ENCODE assay signal across 1 cellular context in genomic region chr3:133733226-133733625, GRCh38.
TF ChIP-seq lines count a peak whose summit lies in the region.

No MANE protein-coding gene starts in this region.

TF ChIP-seq in HepG2, 621 proteins besides CTCF, POLR2A, EP300 and RAD21 (continued from another document and continues in another):
- no peak for TF ChIP-seq PLRG1 (conservative IDR thresholded peaks at IDR 0.05)
- TF ChIP-seq ZNF687 (CRISPR knock-in tag; IDR thresholded peaks at IDR 0.05), result peak; percentile 62
- TF ChIP-seq CREB1 (IDR thresholded peaks at IDR 0.05), result no peak
- TF ChIP-seq CREB1 (CRISPR knock-in tag; IDR thresholded peaks at IDR 0.05), result no peak
- no peak for TF ChIP-seq MATR3 (CRISPR knock-in tag; IDR thresholded peaks at IDR 0.05)
- TF ChIP-seq NFRKB (IDR thresholded peaks at IDR 0.05), result no peak
- peak; percentile 62; the same call in 1 of the 2 replicates for TF ChIP-seq SIX4 (CRISPR knock-in tag; IDR thresholded peaks at IDR 0.05)
- TF ChIP-seq ZNF354B (CRISPR knock-in tag; IDR thresholded peaks at IDR 0.05), result no peak
- TF ChIP-seq ZNF550 (CRISPR knock-in tag; IDR thresholded peaks at IDR 0.05; ENCODE audit: borderline replicate concordance), result no peak
- no peak; the same call in 1 of the 2 replicates for TF ChIP-seq ZFP37 (CRISPR knock-in tag; IDR thresholded peaks at IDR 0.05; ENCODE audit: borderline replicate concordance)
- TF ChIP-seq, protein P1, sequence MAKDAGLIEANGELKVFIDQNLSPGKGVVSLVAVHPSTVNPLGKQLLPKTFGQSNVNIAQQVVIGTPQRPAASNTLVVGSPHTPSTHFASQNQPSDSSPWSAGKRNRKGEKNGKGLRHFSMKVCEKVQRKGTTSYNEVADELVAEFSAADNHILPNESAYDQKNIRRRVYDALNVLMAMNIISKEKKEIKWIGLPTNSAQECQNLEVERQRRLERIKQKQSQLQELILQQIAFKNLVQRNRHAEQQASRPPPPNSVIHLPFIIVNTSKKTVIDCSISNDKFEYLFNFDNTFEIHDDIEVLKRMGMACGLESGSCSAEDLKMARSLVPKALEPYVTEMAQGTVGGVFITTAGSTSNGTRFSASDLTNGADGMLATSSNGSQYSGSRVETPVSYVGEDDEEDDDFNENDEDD (CRISPR knock-in tag; IDR thresholded peaks at IDR 0.05; ENCODE audit: borderline replicate concordance), result peak; percentile 23; the same call in 1 of the 2 replicates
- TF ChIP-seq NCOA1 (CRISPR knock-in tag; IDR thresholded peaks at IDR 0.05), result no peak
- TF ChIP-seq GZF1 (CRISPR knock-in tag; IDR thresholded peaks at IDR 0.05), result no peak
- TF ChIP-seq TP53 (CRISPR knock-in tag; conservative IDR thresholded peaks at IDR 0.05), result no peak
- peak; percentile 54; the same call in 1 of the 2 replicates for TF ChIP-seq KDM2A (CRISPR knock-in tag; IDR thresholded peaks at IDR 0.05; ENCODE audit: borderline replicate concordance, low read depth)
- TF ChIP-seq, protein P2, sequence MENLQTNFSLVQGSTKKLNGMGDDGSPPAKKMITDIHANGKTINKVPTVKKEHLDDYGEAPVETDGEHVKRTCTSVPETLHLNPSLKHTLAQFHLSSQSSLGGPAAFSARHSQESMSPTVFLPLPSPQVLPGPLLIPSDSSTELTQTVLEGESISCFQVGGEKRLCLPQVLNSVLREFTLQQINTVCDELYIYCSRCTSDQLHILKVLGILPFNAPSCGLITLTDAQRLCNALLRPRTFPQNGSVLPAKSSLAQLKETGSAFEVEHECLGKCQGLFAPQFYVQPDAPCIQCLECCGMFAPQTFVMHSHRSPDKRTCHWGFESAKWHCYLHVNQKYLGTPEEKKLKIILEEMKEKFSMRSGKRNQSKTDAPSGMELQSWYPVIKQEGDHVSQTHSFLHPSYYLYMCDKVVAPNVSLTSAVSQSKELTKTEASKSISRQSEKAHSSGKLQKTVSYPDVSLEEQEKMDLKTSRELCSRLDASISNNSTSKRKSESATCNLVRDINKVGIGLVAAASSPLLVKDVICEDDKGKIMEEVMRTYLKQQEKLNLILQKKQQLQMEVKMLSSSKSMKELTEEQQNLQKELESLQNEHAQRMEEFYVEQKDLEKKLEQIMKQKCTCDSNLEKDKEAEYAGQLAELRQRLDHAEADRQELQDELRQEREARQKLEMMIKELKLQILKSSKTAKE (CRISPR knock-in tag; IDR thresholded peaks at IDR 0.05; ENCODE audit: borderline replicate concordance), result peak; percentile 74
- TF ChIP-seq CHD2 (IDR thresholded peaks at IDR 0.05; ENCODE audit: low read depth, low read length), result peak; percentile 28; the same call in 1 of the 2 replicates
- TF ChIP-seq ZNF850 (CRISPR knock-in tag; conservative IDR thresholded peaks at IDR 0.05), result no peak
- TF ChIP-seq ZNF724P (CRISPR knock-in tag; IDR thresholded peaks at IDR 0.05; ENCODE audit: borderline replicate concordance), result no peak
- peak; percentile 59; the same call in 1 of the 2 replicates for TF ChIP-seq ZNF292 (CRISPR knock-in tag; IDR thresholded peaks at IDR 0.05; ENCODE audit: borderline replicate concordance, low read depth)
- peak; percentile 53 for TF ChIP-seq ZNF18 (CRISPR knock-in tag; IDR thresholded peaks at IDR 0.05; ENCODE audit: insufficient replicate concordance)
- TF ChIP-seq ZNF512 (CRISPR knock-in tag; IDR thresholded peaks at IDR 0.05), result no peak
- TF ChIP-seq ZNF577 (CRISPR knock-in tag; IDR thresholded peaks at IDR 0.05; ENCODE audit: borderline replicate concordance, low read depth), result no peak
- TF ChIP-seq HNF4A (CRISPR knock-in tag; IDR thresholded peaks at IDR 0.05), result peak; percentile 97
- no peak for TF ChIP-seq CHCHD3 (CRISPR knock-in tag; IDR thresholded peaks at IDR 0.05)
- TF ChIP-seq PRMT3 (CRISPR knock-in tag; IDR thresholded peaks at IDR 0.05; ENCODE audit: borderline replicate concordance, low read depth), result no peak
- no peak for TF ChIP-seq ZNF567 (CRISPR knock-in tag; IDR thresholded peaks at IDR 0.05; ENCODE audit: borderline replicate concordance)
- peak; percentile 97 for TF ChIP-seq TEAD3 (CRISPR knock-in tag; optimal IDR thresholded peaks at IDR 0.05; ENCODE audit: borderline replicate concordance)
- TF ChIP-seq ZNF263 (CRISPR knock-in tag; IDR thresholded peaks at IDR 0.05), result no peak
- TF ChIP-seq, protein P3, sequence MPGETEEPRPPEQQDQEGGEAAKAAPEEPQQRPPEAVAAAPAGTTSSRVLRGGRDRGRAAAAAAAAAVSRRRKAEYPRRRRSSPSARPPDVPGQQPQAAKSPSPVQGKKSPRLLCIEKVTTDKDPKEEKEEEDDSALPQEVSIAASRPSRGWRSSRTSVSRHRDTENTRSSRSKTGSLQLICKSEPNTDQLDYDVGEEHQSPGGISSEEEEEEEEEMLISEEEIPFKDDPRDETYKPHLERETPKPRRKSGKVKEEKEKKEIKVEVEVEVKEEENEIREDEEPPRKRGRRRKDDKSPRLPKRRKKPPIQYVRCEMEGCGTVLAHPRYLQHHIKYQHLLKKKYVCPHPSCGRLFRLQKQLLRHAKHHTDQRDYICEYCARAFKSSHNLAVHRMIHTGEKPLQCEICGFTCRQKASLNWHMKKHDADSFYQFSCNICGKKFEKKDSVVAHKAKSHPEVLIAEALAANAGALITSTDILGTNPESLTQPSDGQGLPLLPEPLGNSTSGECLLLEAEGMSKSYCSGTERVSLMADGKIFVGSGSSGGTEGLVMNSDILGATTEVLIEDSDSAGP (CRISPR knock-in tag; IDR thresholded peaks at IDR 0.05; ENCODE audit: borderline replicate concordance), result peak; percentile 34; the same call in 1 of the 2 replicates
- no peak for TF ChIP-seq ZBED4 (CRISPR knock-in tag; IDR thresholded peaks at IDR 0.05; ENCODE audit: borderline replicate concordance)
- TF ChIP-seq POGZ (CRISPR knock-in tag; IDR thresholded peaks at IDR 0.05), result peak; percentile 88
- no peak for TF ChIP-seq ZNF17 (CRISPR knock-in tag; IDR thresholded peaks at IDR 0.05)
- TF ChIP-seq MAZ (IDR thresholded peaks at IDR 0.05; ENCODE audit: borderline replicate concordance, low read depth, low read length), result no peak
- no peak; the same call in 1 of the 2 replicates for TF ChIP-seq MAZ (CRISPR knock-in tag; IDR thresholded peaks at IDR 0.05; ENCODE audit: low read depth)
- TF ChIP-seq HNF1B (CRISPR knock-in tag; IDR thresholded peaks at IDR 0.05), result peak; percentile 94
- TF ChIP-seq CCDC6 (CRISPR knock-in tag; IDR thresholded peaks at IDR 0.05), result no peak
- peak; percentile 42; the same call in 1 of the 2 replicates for TF ChIP-seq ZNF350 (CRISPR knock-in tag; IDR thresholded peaks at IDR 0.05; ENCODE audit: borderline replicate concordance, low read depth)
- TF ChIP-seq SP140L (CRISPR knock-in tag; IDR thresholded peaks at IDR 0.05; ENCODE audit: borderline replicate concordance), result no peak
